ENCODE assay signal across 8 cellular contexts in the genomic region with DNA sequence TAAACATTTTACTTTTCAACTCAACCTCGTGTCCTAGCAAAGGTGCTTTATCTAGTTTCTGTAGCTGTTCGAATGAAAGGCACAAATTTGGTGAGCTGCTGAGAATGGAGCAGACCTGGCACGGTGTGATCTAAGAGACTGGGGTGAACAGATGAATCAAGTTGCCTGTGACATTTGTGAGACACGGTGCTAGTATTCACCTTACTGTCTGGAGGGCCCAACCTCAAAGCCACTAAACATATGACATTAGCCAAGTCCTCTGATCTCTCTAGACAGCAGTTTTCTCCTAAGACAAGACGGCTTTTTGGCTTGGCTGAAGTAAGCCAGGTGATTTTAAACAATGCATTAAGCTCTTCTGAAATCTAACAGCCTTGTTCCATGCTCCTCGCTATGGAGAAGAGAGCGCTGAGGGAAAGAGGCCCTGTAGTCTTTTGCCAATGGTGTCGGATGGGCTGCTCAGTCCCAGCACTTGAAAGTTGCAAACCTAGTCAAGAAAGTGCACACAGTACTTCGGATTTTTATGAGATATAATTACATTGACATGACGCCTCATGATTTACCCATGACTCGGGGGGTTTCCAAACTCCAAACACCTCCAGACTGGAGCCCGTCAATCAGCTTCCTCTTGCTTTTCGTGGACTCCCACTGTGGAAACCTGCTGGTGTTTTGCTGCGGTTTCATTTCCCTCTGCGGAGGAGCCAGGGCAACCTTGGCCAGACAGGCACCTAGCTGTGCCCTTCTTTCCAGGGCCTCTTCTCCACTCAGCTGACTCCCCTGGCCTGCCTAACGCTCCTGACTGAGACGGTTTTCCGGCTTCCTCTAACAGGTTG. TPM values are rescaled to one million over a fixed set of nuclear protein-coding genes. Genes with fewer than 3 reads are reported as not detected.
DNase-seq lines count a peak whose midpoint lies in the region; ATAC-seq, FAIRE-seq and TF ChIP-seq lines count a peak whose summit lies in the region.

No MANE protein-coding gene starts in this region.

- intact Hi-C loops in left ventricle myocardium inferior (cut with micrococcal nuclease): loop anchor here (5.0 kb wide), 1 partner anchor 286 kb away; the partner anchor contains the start of gene AXDND1

- H3K36me3 Mint-ChIP-seq in activated T-cell treated with anti-CD3 and anti-CD28 coated beads, Interleukin-2, amount 50 U/mL, for 4 hours (ENCODE audit: insufficient read depth): no peaks in the 10 kb centered on the region

- H3K27ac ChIP-seq in left ventricle myocardium inferior (replicated peaks): peak overlapping the region; percentile 81
- H3K27ac ChIP-seq in small intestine (ENCODE audit: low read depth in 1 of 2, low read length in 1 of 2): peak overlapping the region; percentile 92 to 94

- no peaks in the 10 kb centered on the region for H3K9me3 Mint-ChIP-seq in activated T-cell treated with anti-CD3 and anti-CD28 coated beads, Interleukin-2, amount 50 U/mL, for 4 hours

- H3K27me3 ChIP-seq in left ventricle myocardium inferior (ENCODE audit: low read depth) (no peaks in the 10 kb centered on the region), small intestine (ENCODE audit: control insufficient read depth in 2 of 2, insufficient read depth in 2 of 2, low read length in 2 of 2) (no peaks in the 10 kb centered on the region)

- H3K4me1 ChIP-seq in left ventricle myocardium inferior (peaks cover 27% of the 10 kb centered on the region), small intestine (ENCODE audit: control insufficient read depth in 2 of 2, insufficient read depth in 1 of 2, low read depth in 1 of 2, low read length in 1 of 2) (peaks cover 0 to 2% of the 10 kb centered on the region in 2 donors)

- DNase-seq in NCI-H146 treated with DMSO at 0.1 percent for 48 hours (lab: John Stamatoyannopoulos, UW; ENCODE audit: unreplicated experiment) (peak; percentile 62), NCI-H146 (lab: John Stamatoyannopoulos, UW) (no peak), left ventricle myocardium inferior (no peak), small intestine (peak; percentile 9), NCI-H774 (lab: John Stamatoyannopoulos, UW) (no peak)
- peak; percentile 25 for DNase-seq in activated T-cell treated with anti-CD3 and anti-CD28 coated beads, Interleukin-2, amount 50 U/mL, for 4 hours

- peak overlapping the region; percentile 83 for H3K4me3 ChIP-seq in left ventricle myocardium inferior
- H3K4me3 ChIP-seq in small intestine (ENCODE audit: low read depth in 1 of 2, low read length in 2 of 2): peak overlapping the region; percentile 92 to 94

- TF ChIP-seq CTCF in left ventricle myocardium inferior (IDR thresholded peaks at IDR 0.05; ENCODE audit: borderline replicate concordance): no peak

- H3K36me3 ChIP-seq in left ventricle myocardium inferior (peaks cover 11% of the 10 kb centered on the region), small intestine (ENCODE audit: control insufficient read depth in 2 of 2, insufficient read depth in 2 of 2, low read length in 2 of 2) (no peaks in the 10 kb centered on the region)

- peaks cover 29% of the 10 kb centered on the region for H3K4me1 Mint-ChIP-seq in activated T-cell treated with anti-CD3 and anti-CD28 coated beads, Interleukin-2, amount 50 U/mL, for 4 hours (ENCODE audit: low read depth)

- H3K4me3 Mint-ChIP-seq in activated T-cell treated with anti-CD3 and anti-CD28 coated beads, Interleukin-2, amount 50 U/mL, for 4 hours: peak overlapping the region; percentile 93

- ATAC-seq in HG03558 (IDR thresholded peaks at IDR 0.05; ENCODE audit: extremely low read depth, unreplicated experiment) (peak; percentile 12), HG03457 (IDR thresholded peaks at IDR 0.05; ENCODE audit: unreplicated experiment) (no peak)
- peak; percentile 22 to 27 for ATAC-seq in activated T-cell treated with anti-CD3 and anti-CD28 coated beads, Interleukin-2, amount 50 U/mL, for 4 hours

- no peaks in the 10 kb centered on the region for H3K27me3 Mint-ChIP-seq in activated T-cell treated with anti-CD3 and anti-CD28 coated beads, Interleukin-2, amount 50 U/mL, for 4 hours (ENCODE audit: low read depth)

- no peak for FAIRE-seq in small intestine (lab: Jason Lieb, UNC)

- WGBS in small intestine, 3 donors: 18 to 29% (median 19%) methylated on average over 18 of the region's 18 CpGs

- H3K9me3 ChIP-seq in left ventricle myocardium inferior (replicated peaks) (no peaks in the 10 kb centered on the region), small intestine (ENCODE audit: control insufficient read depth, low read depth) (no peaks in the 10 kb centered on the region)

RNA-seq across cellular contexts. Expression of gene TOR3A, which starts 0.8 kb away (rescaled TPM):
- total RNA-seq in activated T-cell treated with anti-CD3 and anti-CD28 coated beads, Interleukin-2, amount 50 U/mL, for 4 hours: 10 to 100 TPM; 38.7 to 39.9 (median 39.8) TPM
- 9.6 TPM for total RNA-seq in left ventricle myocardium inferior
- polyA plus RNA-seq in small intestine: 10 to 100 TPM in 2 of 3 donors, 1 to 10 TPM in 1; 6.3 to 30.6 (median 12.2) TPM

RNA-seq across cellular contexts. Expression of gene FAM20B, which starts 55.4 kb away (rescaled TPM):
- 10 to 100 TPM; 35.1 to 37.9 (median 35.7) TPM for total RNA-seq in activated T-cell treated with anti-CD3 and anti-CD28 coated beads, Interleukin-2, amount 50 U/mL, for 4 hours
- 53.8 TPM for total RNA-seq in left ventricle myocardium inferior
- polyA plus RNA-seq in small intestine: 10 to 100 TPM in 1 of 3 donors, 1 to 10 TPM in 2; 5.4 to 14.7 (median 6.7) TPM

Comparison
In these comparisons a context has a peak if more than half of its experiments do, and no peak if none do; other contexts are left out.
1. DNase-seq: peak in NCI-H146 treated with DMSO at 0.1 percent for 48 hours (single experiment), activated T-cell treated with anti-CD3 and anti-CD28 coated beads, Interleukin-2, amount 50 U/mL, for 4 hours (single experiment) and small intestine (single experiment); none in NCI-H146 (single experiment), left ventricle myocardium inferior (single experiment) and NCI-H774 (single experiment).